29 cellular contexts compared by ENCODE assay signal in the genomic region with DNA sequence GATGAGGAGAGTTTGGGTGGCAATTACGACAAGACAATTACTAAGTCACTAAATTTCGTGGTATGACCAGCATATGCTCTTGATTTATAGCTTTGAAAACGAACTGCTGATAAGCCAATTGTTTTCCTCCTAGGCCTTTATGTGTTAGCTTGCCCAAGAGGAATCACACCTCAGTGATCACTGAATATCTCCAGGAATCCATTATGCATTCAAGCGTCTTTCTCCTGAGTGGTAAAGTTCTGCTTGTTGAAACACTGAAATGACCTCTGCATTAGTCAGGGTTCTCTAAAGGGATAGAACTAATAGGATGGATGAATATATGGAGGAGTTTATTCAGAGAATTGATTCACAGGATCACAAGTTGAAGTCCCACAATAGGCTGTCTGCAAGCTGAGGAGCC.
A peak's percentile ranks its signal among the peaks of the same experiment; 100 is the strongest.
DNase-seq lines count a peak whose midpoint lies in the region; ATAC-seq and TF ChIP-seq lines count a peak whose summit lies in the region.
"Had no signal": no experiment of that assay in that cellular context is flagged by ENCODE, and none has a peak within 500 bp of the region (broad histone marks: within the 10 kb centered on the region; RNA-seq: fewer than 3 reads in every experiment).

No MANE protein-coding gene starts in this region.

- WGBS in neuronal stem cell (ENCODE audit: extremely low coverage in 2 of 2, insufficient read length in 2 of 2, insufficient replicate concordance in 1 of 2), 2 donors, result no CpG with 5 or more reads among the region's 4 CpGs

- H3F3A ChIP-seq in GM23338 (replicated peaks; ENCODE audit: low read depth), result no peaks in the 10 kb centered on the region

- no peak overlapping the region for H2BK5ac ChIP-seq in neuronal stem cell (ENCODE audit: low read length)

- no peak overlapping the region for H3K27ac ChIP-seq in GM23338 (ENCODE audit: low read depth)
- H3K27ac ChIP-seq in neuronal stem cell (replicated peaks; ENCODE audit: low read length), result no peak overlapping the region
- H3K27ac ChIP-seq in caudate nucleus (ENCODE audit: low read depth, low read length), result no peak overlapping the region
- H3K27ac ChIP-seq: left ventricle myocardium inferior, RWPE1, upper lobe of right lung had no signal

- no peaks in the 10 kb centered on the region for H3K79me2 ChIP-seq in GM23338 (replicated peaks; ENCODE audit: insufficient read depth)

- H3K27me3 Mint-ChIP-seq in GM23338 (ENCODE audit: insufficient read depth, low read depth, poor library complexity), result no peaks in the 10 kb centered on the region
- H3K27me3 Mint-ChIP-seq: activated naive CD8-positive, alpha-beta T cell treated with anti-CD3 and anti-CD28 coated beads, Interleukin-2, amount 50 U/mL, for 24 hours; T-cell had no signal

- DNase-seq in GM23338 (ENCODE audit: low spot score) (no peak), NCI-H2029 treated with DMSO at 0.1 percent for 48 hours (lab: John Stamatoyannopoulos, UW) (peak; percentile 18), epithelial cell of proximal tubule (ENCODE audit: low read depth) (peak; percentile 90), neuronal stem cell (ENCODE audit: low spot score) (no peak), caudate nucleus (lab: John Stamatoyannopoulos, UW) (no peak), islet precursor cell (no peak), AG08396 (ENCODE audit: low spot score) (no peak)
- DNase-seq: activated CD4-positive, alpha-beta T cell treated with anti-CD3 and anti-CD28 coated beads, Interleukin-2, amount 50 U/mL, for 48 hours; activated naive CD8-positive, alpha-beta T cell treated with anti-CD3 and anti-CD28 coated beads, Interleukin-2, amount 50 U/mL, for 24 hours; activated T-cell treated with anti-CD3 and anti-CD28 coated beads, Interleukin-2, amount 50 U/mL, for 72 hours; Caco-2; foreskin melanocyte; hippocampal formation; KG1; left ventricle myocardium inferior; MG63; NCI-H1105 treated with DMSO at 0.1 percent for 48 hours; NCI-H2081 treated with DMSO at 0.1 percent for 48 hours; NCI-H2227 treated with DMSO at 0.1 percent for 48 hours; NCI-H748 treated with DMSO at 0.1 percent for 48 hours; right cardiac atrium; stimulated activated naive CD8-positive, alpha-beta T cell treated with anti-CD3 and anti-CD28 coated beads, Interleukin-15, Interleukin-2, amounts not matched to agents 100 U/mL and 50 U/mL, for 24 hours; T-cell; upper lobe of right lung had no signal

- peaks cover 10% of the 10 kb centered on the region for H3K4me1 Mint-ChIP-seq in GM23338
- H3K4me1 Mint-ChIP-seq: activated naive CD8-positive, alpha-beta T cell treated with anti-CD3 and anti-CD28 coated beads, Interleukin-2, amount 50 U/mL, for 24 hours; brain; CD14-positive monocyte; T-cell had no signal

- H2BK15ac ChIP-seq in neuronal stem cell (ENCODE audit: low read length), result no peak overlapping the region

- H3K36me3 ChIP-seq in GM23338 (ENCODE audit: insufficient read depth), result no peaks in the 10 kb centered on the region
- no peaks in the 10 kb centered on the region for H3K36me3 ChIP-seq in neuronal stem cell (replicated peaks in 1 of 2; ENCODE audit: control insufficient read depth in 2 of 2, insufficient read depth in 2 of 2, low read length in 2 of 2)
- H3K36me3 ChIP-seq: left ventricle myocardium inferior, MG63, upper lobe of right lung had no signal

- no peak overlapping the region for H3K18ac ChIP-seq in neuronal stem cell (ENCODE audit: low read length)

- H2AFZ ChIP-seq in GM23338, result peak overlapping the region; percentile 6; the same call in 1 of the 2 replicates
- H2AFZ ChIP-seq in neuronal stem cell (ENCODE audit: low read length), result peak overlapping the region; percentile 36

- H3K4me3 ChIP-seq in GM23338 (no peak overlapping the region), epithelial cell of proximal tubule (ENCODE audit: low read depth, low read length) (no peak overlapping the region), neuronal stem cell (ENCODE audit: low read length in 2 of 2) (no peak overlapping the region)
- H3K4me3 ChIP-seq: left ventricle myocardium inferior, MG63, smooth muscle cell, upper lobe of right lung had no signal

- H3K23ac ChIP-seq in neuronal stem cell (ENCODE audit: low read depth, low read length, poor library complexity), result no peak overlapping the region

- no peaks in the 10 kb centered on the region for H3K36me3 Mint-ChIP-seq in GM23338 (ENCODE audit: low read depth)
- H3K36me3 Mint-ChIP-seq: brain, CD14-positive monocyte, T-cell had no signal

- no peak overlapping the region for H2BK120ac ChIP-seq in neuronal stem cell (ENCODE audit: low read depth, low read length)

- no peak for ATAC-seq in GM23338
- ATAC-seq: activated naive CD8-positive, alpha-beta T cell treated with anti-CD3 and anti-CD28 coated beads, Interleukin-2, amount 50 U/mL, for 24 hours; activated T-cell treated with anti-CD3 and anti-CD28 coated beads, Interleukin-2, amount 50 U/mL, for 72 hours; right cardiac atrium; stimulated activated naive CD8-positive, alpha-beta T cell treated with anti-CD3 and anti-CD28 coated beads, Interleukin-15, Interleukin-2, amounts not matched to agents 100 U/mL and 50 U/mL, for 24 hours; T-cell; upper lobe of right lung had no signal

- H3K27me3 ChIP-seq in GM23338 (ENCODE audit: insufficient read depth), result no peaks in the 10 kb centered on the region
- no peaks in the 10 kb centered on the region for H3K27me3 ChIP-seq in neuronal stem cell (ENCODE audit: control insufficient read depth in 3 of 3, insufficient read depth in 3 of 3, low read depth in 1 of 3, low read length in 3 of 3)
- H3K27me3 ChIP-seq: MG63, upper lobe of right lung had no signal

- no peak overlapping the region for H4K91ac ChIP-seq in neuronal stem cell (ENCODE audit: low read depth, low read length, poor library complexity)

- H3K9me3 Mint-ChIP-seq in GM23338, result no peaks in the 10 kb centered on the region
- H3K9me3 Mint-ChIP-seq: activated naive CD8-positive, alpha-beta T cell treated with anti-CD3 and anti-CD28 coated beads, Interleukin-2, amount 50 U/mL, for 24 hours; brain; neural crest cell had no signal

- H2AK5ac ChIP-seq in neuronal stem cell (ENCODE audit: low read depth, low read length), result no peak overlapping the region

- no peaks in the 10 kb centered on the region for H3K79me1 ChIP-seq in neuronal stem cell (ENCODE audit: low read depth, low read length)

- H3K4ac ChIP-seq in neuronal stem cell (ENCODE audit: low read length), result no peak overlapping the region

- H4K20me1 ChIP-seq in GM23338 (replicated peaks; ENCODE audit: insufficient read depth), result no peaks in the 10 kb centered on the region

- no peak overlapping the region for H4K8ac ChIP-seq in neuronal stem cell (ENCODE audit: low read depth, low read length)

- H3K4me1 ChIP-seq in GM23338 (ENCODE audit: insufficient read depth) (no peaks in the 10 kb centered on the region), neuronal stem cell (ENCODE audit: control insufficient read depth in 2 of 2, insufficient read depth in 1 of 2, low read depth in 1 of 2, low read length in 2 of 2) (peaks cover 0 to 3% of the 10 kb centered on the region in 2 donors)
- H3K4me1 ChIP-seq: Caco-2, left ventricle myocardium inferior, upper lobe of right lung had no signal

- peaks cover 3% of the 10 kb centered on the region; the same call in 1 of the 2 replicates for H3K9me2 ChIP-seq in GM23338 (ENCODE audit: insufficient read depth)

- no peak overlapping the region for H3K9ac ChIP-seq in neuronal stem cell (ENCODE audit: low read depth, low read length, poor library complexity)

- H2BK12ac ChIP-seq in neuronal stem cell (ENCODE audit: low read length), result no peak overlapping the region

- H3K4me2 ChIP-seq in GM23338 (no peak overlapping the region), neuronal stem cell (ENCODE audit: insufficient read depth, low read length, poor library complexity, severe bottlenecking) (no peak overlapping the region)
- H3K4me2 ChIP-seq: smooth muscle cell had no signal

- no peak overlapping the region for H3K4me3 Mint-ChIP-seq in GM23338
- H3K4me3 Mint-ChIP-seq: activated naive CD8-positive, alpha-beta T cell treated with anti-CD3 and anti-CD28 coated beads, Interleukin-2, amount 50 U/mL, for 24 hours; activated T-cell treated with anti-CD3 and anti-CD28 coated beads, Interleukin-2, amount 50 U/mL, for 72 hours; brain; CD14-positive monocyte; neural crest cell; T-cell had no signal

- TF ChIP-seq CTCF in GM23338 (conservative IDR thresholded peaks at IDR 0.05; ENCODE audit: low read depth in 2 of 2) (no peak), epithelial cell of proximal tubule (conservative IDR thresholded peaks at IDR 0.05; ENCODE audit: low read depth, low read length) (no peak)

- H3K14ac ChIP-seq in neuronal stem cell (ENCODE audit: low read length), result no peak overlapping the region

- no peak overlapping the region for H3K27ac Mint-ChIP-seq in GM23338
- H3K27ac Mint-ChIP-seq: activated naive CD8-positive, alpha-beta T cell treated with anti-CD3 and anti-CD28 coated beads, Interleukin-2, amount 50 U/mL, for 24 hours; activated T-cell treated with anti-CD3 and anti-CD28 coated beads, Interleukin-2, amount 50 U/mL, for 72 hours; brain; CD14-positive monocyte; T-cell had no signal

- no peaks in the 10 kb centered on the region for H3K9me3 ChIP-seq in neuronal stem cell (replicated peaks in 1 of 2; ENCODE audit: control insufficient read depth in 2 of 2, insufficient read depth in 1 of 2, low read depth in 1 of 2, low read length in 2 of 2)
- H3K9me3 ChIP-seq: Caco-2, left ventricle myocardium inferior, upper lobe of right lung had no signal

TF ChIP-seq in GM23338, 12 proteins besides CTCF, POLR2A, EP300 and RAD21:
- TF ChIP-seq STAT1 (IDR thresholded peaks at IDR 0.05; ENCODE audit: unreplicated experiment) (no peak), POLR2AphosphoS5 (IDR thresholded peaks at IDR 0.05; ENCODE audit: low read depth) (no peak)

Comparison
In these comparisons a context has a peak if more than half of its experiments do, and no peak if none do; other contexts are left out.
1. DNase-seq: peak in NCI-H2029 treated with DMSO at 0.1 percent for 48 hours (single experiment) and epithelial cell of proximal tubule (single experiment); none in GM23338 (single experiment), neuronal stem cell (single experiment), caudate nucleus (0 of 61), islet precursor cell (single experiment) and AG08396 (single experiment).